In the genomic region with DNA sequence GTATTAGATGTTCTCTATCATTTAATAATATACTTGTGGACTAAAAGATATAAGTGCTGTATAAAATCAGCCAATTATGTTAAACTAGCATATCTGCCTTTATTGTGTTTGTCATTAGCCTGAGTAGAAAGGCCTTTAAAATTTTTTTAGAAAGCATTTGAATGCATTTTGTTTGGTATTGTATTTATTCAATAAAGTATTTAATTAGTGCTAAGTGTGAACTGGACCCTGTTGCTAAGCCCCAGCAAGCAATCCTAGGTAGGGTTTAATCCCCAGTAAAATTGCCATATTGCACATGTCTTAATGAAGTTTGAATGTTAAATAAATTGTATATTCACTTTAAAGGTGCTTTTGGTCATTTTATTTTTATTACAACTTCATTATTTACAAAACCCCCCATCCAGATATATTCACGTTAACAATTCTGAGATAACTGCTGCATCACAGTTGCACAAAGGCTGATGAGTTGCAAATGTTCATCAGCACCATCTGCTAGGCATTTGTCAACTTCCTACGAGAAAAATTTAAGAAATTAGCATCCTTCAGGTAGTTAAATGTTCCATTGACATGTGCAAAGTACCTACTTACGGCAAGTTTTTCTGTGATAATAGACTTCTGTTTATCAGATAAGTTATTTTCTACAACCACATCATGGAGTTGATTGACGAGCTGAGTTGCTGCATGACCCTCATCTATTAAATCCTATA, we compare ENCODE assay signal across 13 cellular contexts. TPM values are rescaled to one million over a fixed set of nuclear protein-coding genes. Genes with fewer than 3 reads are reported as not detected.
DNase-seq lines count a peak whose midpoint lies in the region; ATAC-seq and TF ChIP-seq lines count a peak whose summit lies in the region.
"Had no signal": no experiment of that assay in that cellular context is flagged by ENCODE, and none has a peak within 500 bp of the region (broad histone marks: within the 10 kb centered on the region; RNA-seq: fewer than 3 reads in every experiment).

No MANE protein-coding gene starts in this region.

- H3K4me3 ChIP-seq in Jurkat, Clone E6-1 (ENCODE audit: low read length), result no peak overlapping the region
- H3K4me3 ChIP-seq: BLaER1 had no signal

- CTCF ChIA-PET in activated CD8-positive, alpha-beta memory T cell treated with anti-CD3 and anti-CD28 coated beads, Interleukin-2, amount 10 ng/mL, durations not matched to agents 7 days and 5 days (lab: Charles Lee), result interaction anchor here (0.9 kb wide), 1 partner anchor 32 kb away, joined by 3 read pairs; no protein-coding TSS in a partner anchor

- no peak for ATAC-seq in activated CD8-positive, alpha-beta memory T cell treated with anti-CD3 and anti-CD28 coated beads, Interleukin-2, amount 10 ng/mL, durations not matched to agents 7 days and 5 days
- ATAC-seq in HG03045 (IDR thresholded peaks at IDR 0.05; ENCODE audit: unreplicated experiment), result no peak
- ATAC-seq in HG03196 (IDR thresholded peaks at IDR 0.05; ENCODE audit: unreplicated experiment), result no peak

- H3K27ac Mint-ChIP-seq in activated CD8-positive, alpha-beta memory T cell treated with anti-CD3 and anti-CD28 coated beads, Interleukin-2, amount 10 ng/mL, durations not matched to agents 7 days and 5 days, result peak overlapping the region; percentile 100
- H3K27ac Mint-ChIP-seq in activated T-helper 1 cell treated with anti-CD3 and anti-CD28 coated beads, Interleukin-12 subunit alpha, Interleukin-12 subunit beta, Interleukin-2, Interleukin-4 antibody, amounts not matched to agents 30 ng/mL and 10 ng/mL and 1 ng/mL, durations not matched to agents 14 hours and 24 hours and 36 hours, result peak overlapping the region; percentile 73
- peak overlapping the region; percentile 42 for H3K27ac Mint-ChIP-seq in nephron progenitor cell
- H3K27ac Mint-ChIP-seq: dendritic cell treated with granulocyte-macrophage colony-stimulating factor and Interleukin-4, amounts not matched to agents 40 ng/mL and 50 ng/mL, for 4 days had no signal

- no peaks in the 10 kb centered on the region for H3K9me3 Mint-ChIP-seq in activated CD8-positive, alpha-beta memory T cell treated with anti-CD3 and anti-CD28 coated beads, Interleukin-2, amount 10 ng/mL, durations not matched to agents 7 days and 5 days (ENCODE audit: low read depth)
- H3K9me3 Mint-ChIP-seq in activated T-helper 1 cell treated with anti-CD3 and anti-CD28 coated beads, Interleukin-12 subunit alpha, Interleukin-12 subunit beta, Interleukin-2, Interleukin-4 antibody, amounts not matched to agents 30 ng/mL and 10 ng/mL and 1 ng/mL, durations not matched to agents 14 hours and 24 hours and 36 hours, result no peaks in the 10 kb centered on the region
- no peaks in the 10 kb centered on the region for H3K9me3 Mint-ChIP-seq in nephron progenitor cell
- H3K9me3 Mint-ChIP-seq: dendritic cell treated with granulocyte-macrophage colony-stimulating factor and Interleukin-4, amounts not matched to agents 40 ng/mL and 50 ng/mL, for 4 days had no signal

- intact Hi-C loops in activated T-helper 1 cell treated with anti-CD3 and anti-CD28 coated beads, Interleukin-12 subunit alpha, Interleukin-12 subunit beta, Interleukin-2, Interleukin-4 antibody, amounts not matched to agents 30 ng/mL and 10 ng/mL and 1 ng/mL, durations not matched to agents 14 hours and 24 hours and 36 hours (cut with micrococcal nuclease), result no loop called here

- H3K27me3 Mint-ChIP-seq in activated CD8-positive, alpha-beta memory T cell treated with anti-CD3 and anti-CD28 coated beads, Interleukin-2, amount 10 ng/mL, durations not matched to agents 7 days and 5 days, result no peaks in the 10 kb centered on the region
- no peaks in the 10 kb centered on the region for H3K27me3 Mint-ChIP-seq in activated T-helper 1 cell treated with anti-CD3 and anti-CD28 coated beads, Interleukin-12 subunit alpha, Interleukin-12 subunit beta, Interleukin-2, Interleukin-4 antibody, amounts not matched to agents 30 ng/mL and 10 ng/mL and 1 ng/mL, durations not matched to agents 14 hours and 24 hours and 36 hours (ENCODE audit: insufficient read depth)
- H3K27me3 Mint-ChIP-seq in nephron progenitor cell (ENCODE audit: low read depth, poor library complexity), result no peaks in the 10 kb centered on the region
- H3K27me3 Mint-ChIP-seq: dendritic cell treated with granulocyte-macrophage colony-stimulating factor and Interleukin-4, amounts not matched to agents 40 ng/mL and 50 ng/mL, for 4 days had no signal

- no peak for DNase-seq in activated CD8-positive, alpha-beta memory T cell treated with anti-CD3 and anti-CD28 coated beads, Interleukin-2, amount 10 ng/mL, durations not matched to agents 7 days and 5 days
- no peak for DNase-seq in activated CD8-positive, alpha-beta memory T cell treated with anti-CD3 and anti-CD28 coated beads, Interleukin-2, amount 50 U/mL, for 48 hours
- peak; percentile 35 for DNase-seq in Jurkat, Clone E6-1 (ENCODE audit: low read depth, low spot score)
- no peak for DNase-seq in activated T-helper 1 cell treated with anti-CD3 and anti-CD28 coated beads, Interleukin-12 subunit alpha, Interleukin-12 subunit beta, Interleukin-2, Interleukin-4 antibody, amounts not matched to agents 30 ng/mL and 10 ng/mL and 1 ng/mL, durations not matched to agents 14 hours and 24 hours and 36 hours (ENCODE audit: low spot score)
- no peak for DNase-seq in nephron progenitor cell
- DNase-seq in activated CD4-positive, alpha-beta T cell treated with anti-CD3 and anti-CD28 coated beads for 48 hours, result no peak
- DNase-seq: hippocampal formation, midbrain had no signal

- peaks cover 86% of the 10 kb centered on the region for H3K36me3 Mint-ChIP-seq in activated CD8-positive, alpha-beta memory T cell treated with anti-CD3 and anti-CD28 coated beads, Interleukin-2, amount 10 ng/mL, durations not matched to agents 7 days and 5 days
- peaks cover 86% of the 10 kb centered on the region for H3K36me3 Mint-ChIP-seq in activated T-helper 1 cell treated with anti-CD3 and anti-CD28 coated beads, Interleukin-12 subunit alpha, Interleukin-12 subunit beta, Interleukin-2, Interleukin-4 antibody, amounts not matched to agents 30 ng/mL and 10 ng/mL and 1 ng/mL, durations not matched to agents 14 hours and 24 hours and 36 hours (ENCODE audit: low read depth)
- peaks cover 69% of the 10 kb centered on the region for H3K36me3 Mint-ChIP-seq in nephron progenitor cell (ENCODE audit: low read depth)

- no peak for TF ChIP-seq CTCF in nephron progenitor cell (IDR thresholded peaks at IDR 0.05)

- H3K4me3 Mint-ChIP-seq in activated CD8-positive, alpha-beta memory T cell treated with anti-CD3 and anti-CD28 coated beads, Interleukin-2, amount 10 ng/mL, durations not matched to agents 7 days and 5 days, result no peak overlapping the region
- H3K4me3 Mint-ChIP-seq in activated T-helper 1 cell treated with anti-CD3 and anti-CD28 coated beads, Interleukin-12 subunit alpha, Interleukin-12 subunit beta, Interleukin-2, Interleukin-4 antibody, amounts not matched to agents 30 ng/mL and 10 ng/mL and 1 ng/mL, durations not matched to agents 14 hours and 24 hours and 36 hours, result no peak overlapping the region
- H3K4me3 Mint-ChIP-seq in nephron progenitor cell, result no peak overlapping the region
- H3K4me3 Mint-ChIP-seq: dendritic cell treated with granulocyte-macrophage colony-stimulating factor and Interleukin-4, amounts not matched to agents 40 ng/mL and 50 ng/mL, for 4 days had no signal

- H3K4me1 Mint-ChIP-seq in activated CD8-positive, alpha-beta memory T cell treated with anti-CD3 and anti-CD28 coated beads, Interleukin-2, amount 10 ng/mL, durations not matched to agents 7 days and 5 days, result peaks cover 48% of the 10 kb centered on the region
- peaks cover 47% of the 10 kb centered on the region for H3K4me1 Mint-ChIP-seq in activated T-helper 1 cell treated with anti-CD3 and anti-CD28 coated beads, Interleukin-12 subunit alpha, Interleukin-12 subunit beta, Interleukin-2, Interleukin-4 antibody, amounts not matched to agents 30 ng/mL and 10 ng/mL and 1 ng/mL, durations not matched to agents 14 hours and 24 hours and 36 hours (ENCODE audit: low read depth)
- peaks cover 35% of the 10 kb centered on the region for H3K4me1 Mint-ChIP-seq in nephron progenitor cell

RNA-seq across cellular contexts. Expression of gene EIF4A2, which starts 6.3 kb away (rescaled TPM):
- total RNA-seq in activated CD8-positive, alpha-beta memory T cell treated with anti-CD3 and anti-CD28 coated beads, Interleukin-2, amount 10 ng/mL, durations not matched to agents 7 days and 5 days, result 100 to 1,000 TPM; 374 to 441 TPM
- 446 TPM for polyA plus RNA-seq in Jurkat, Clone E6-1 (2012; ENCODE audit: insufficient read depth, insufficient read length)
- 491 and 514 TPM in 2 replicates for total RNA-seq in activated T-helper 1 cell treated with anti-CD3 and anti-CD28 coated beads, Interleukin-12 subunit alpha, Interleukin-12 subunit beta, Interleukin-2, Interleukin-4 antibody, amounts not matched to agents 30 ng/mL and 10 ng/mL and 1 ng/mL, durations not matched to agents 14 hours and 24 hours and 36 hours

RNA-seq across cellular contexts. Expression of gene RFC4, which starts 16.6 kb away (rescaled TPM):
- total RNA-seq in activated CD8-positive, alpha-beta memory T cell treated with anti-CD3 and anti-CD28 coated beads, Interleukin-2, amount 10 ng/mL, durations not matched to agents 7 days and 5 days, result 100 to 1,000 TPM; 111 to 114 TPM
- polyA plus RNA-seq in Jurkat, Clone E6-1 (2012; ENCODE audit: insufficient read depth, insufficient read length), result 201 TPM
- total RNA-seq in activated T-helper 1 cell treated with anti-CD3 and anti-CD28 coated beads, Interleukin-12 subunit alpha, Interleukin-12 subunit beta, Interleukin-2, Interleukin-4 antibody, amounts not matched to agents 30 ng/mL and 10 ng/mL and 1 ng/mL, durations not matched to agents 14 hours and 24 hours and 36 hours, result 111 and 122 TPM in 2 replicates

RNA-seq across cellular contexts. Expression of gene ADIPOQ, which starts 52.8 kb away (rescaled TPM):
- not detected for total RNA-seq in activated CD8-positive, alpha-beta memory T cell treated with anti-CD3 and anti-CD28 coated beads, Interleukin-2, amount 10 ng/mL, durations not matched to agents 7 days and 5 days
- not detected for polyA plus RNA-seq in Jurkat, Clone E6-1 (2012; ENCODE audit: insufficient read depth, insufficient read length)
- not detected in 2 replicates for total RNA-seq in activated T-helper 1 cell treated with anti-CD3 and anti-CD28 coated beads, Interleukin-12 subunit alpha, Interleukin-12 subunit beta, Interleukin-2, Interleukin-4 antibody, amounts not matched to agents 30 ng/mL and 10 ng/mL and 1 ng/mL, durations not matched to agents 14 hours and 24 hours and 36 hours
- total RNA-seq: NCI-H460 had no signal

Comparison
In these comparisons a context has a peak if more than half of its experiments do, and no peak if none do; other contexts are left out.
1. H3K27ac Mint-ChIP-seq: peak in every context shown above with its lines; median percentile 100 in activated CD8-positive, alpha-beta memory T cell treated with anti-CD3 and anti-CD28 coated beads, Interleukin-2, amount 10 ng/mL, durations not matched to agents 7 days and 5 days; 73 in activated T-helper 1 cell treated with anti-CD3 and anti-CD28 coated beads, Interleukin-12 subunit alpha, Interleukin-12 subunit beta, Interleukin-2, Interleukin-4 antibody, amounts not matched to agents 30 ng/mL and 10 ng/mL and 1 ng/mL, durations not matched to agents 14 hours and 24 hours and 36 hours; 42 in nephron progenitor cell.